8 cellular contexts compared by ENCODE assay signal in the genomic region with DNA sequence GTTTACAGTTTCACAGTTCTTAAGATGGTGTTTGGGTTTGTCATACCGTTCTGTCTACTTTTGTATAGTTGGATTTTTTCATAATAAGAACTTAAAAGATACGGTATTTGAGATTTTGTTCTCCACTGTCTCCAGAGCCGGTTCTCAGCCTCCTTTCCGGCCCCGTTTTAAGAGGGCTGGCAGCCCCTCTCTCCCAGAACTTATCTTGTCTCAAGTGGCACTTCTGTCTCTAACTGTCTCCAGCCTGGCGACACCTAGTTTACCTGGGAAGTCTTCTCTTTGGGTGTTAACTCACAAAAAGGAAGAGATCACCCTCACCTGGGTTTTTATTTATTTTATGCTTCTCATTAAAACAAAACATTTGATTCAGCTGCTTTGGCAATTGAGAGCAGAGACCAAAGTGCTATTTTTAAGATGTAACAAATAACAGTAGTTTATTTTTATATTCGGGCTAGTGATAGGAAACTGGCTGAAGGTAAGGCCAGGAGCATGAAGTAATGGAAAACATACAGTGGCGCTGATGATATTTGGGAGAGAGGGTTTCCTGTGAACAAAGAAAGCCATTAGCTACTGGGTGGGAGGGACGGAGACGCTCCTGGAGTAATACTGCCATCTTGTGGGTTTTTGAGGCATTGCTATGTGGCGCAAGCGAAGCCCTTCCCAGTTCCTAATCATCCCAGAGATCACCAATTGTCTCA. TPM values are rescaled to one million over a fixed set of nuclear protein-coding genes. Genes with fewer than 3 reads are reported as not detected.
DNase-seq lines count a peak whose midpoint lies in the region; ATAC-seq and TF ChIP-seq lines count a peak whose summit lies in the region.

No MANE protein-coding gene starts in this region.

- CTCF ChIA-PET in Calu3 (lab: Charles Lee) = interaction anchor here (0.5 to 1.0 kb wide), 4 partner anchors 77 to 1714 kb away, joined by 3 to 4 read pairs (median 4); partner anchors contain the start of genes RPS6 and RRAGA

- H3K4me3 ChIP-seq in HL-60 (replicated peaks; ENCODE audit: insufficient read depth, low read length) (no peak overlapping the region), epithelial cell of esophagus (ENCODE audit: low read length) (no peak overlapping the region), mucosa of rectum (ENCODE audit: low read length in 2 of 2) (peak overlapping the region in 1 of 2 donors; percentile 47)

- H3K4me3 Mint-ChIP-seq in Calu3 (ENCODE audit: low read depth, unreplicated experiment) = peak overlapping the region; percentile 55

- no peaks in the 10 kb centered on the region for H3K36me3 Mint-ChIP-seq in Calu3 (ENCODE audit: insufficient read depth, unreplicated experiment)

- H3K4me1 ChIP-seq in mucosa of rectum (ENCODE audit: control insufficient read depth in 2 of 2, insufficient read depth in 2 of 2, low read length in 2 of 2) = peaks cover 0 to 4% of the 10 kb centered on the region in 2 donors

- BruUV-seq in Calu3 (replicated peaks; lab: Mats Ljungman, UMichigan) = no TSS peak

- H3K36me3 ChIP-seq in mucosa of rectum (ENCODE audit: control insufficient read depth in 2 of 2, insufficient read depth in 2 of 2, low read length in 2 of 2) = no peaks in the 10 kb centered on the region

- H3K4me1 Mint-ChIP-seq in Calu3 (ENCODE audit: low read depth, unreplicated experiment) = no peaks in the 10 kb centered on the region

- TF ChIP-seq CTCF in Calu3 (IDR thresholded peaks at IDR 0.05; ENCODE audit: unreplicated experiment) = peak; percentile 84
- TF ChIP-seq CTCF in HL-60 (IDR thresholded peaks at IDR 0.05; ENCODE audit: insufficient read depth, low read length) = peak; percentile 91
- peak; percentile 97 for TF ChIP-seq CTCF in epithelial cell of esophagus (IDR thresholded peaks at IDR 0.05; ENCODE audit: insufficient read depth, low read depth, low read length, missing control alignments)

- no peaks in the 10 kb centered on the region for H3K9me3 Mint-ChIP-seq in Calu3 (ENCODE audit: low read depth, unreplicated experiment)

- peak; percentile 88 for ATAC-seq in GM19463 (IDR thresholded peaks at IDR 0.05; ENCODE audit: unreplicated experiment)

- intact Hi-C loops in Calu3 (cut with micrococcal nuclease; ENCODE audit: unreplicated experiment) = loop anchor here (2.0 to 10.0 kb wide), 3 partner anchors 78 to 412 kb away; partner anchors contain the start of gene RRAGA

- H3K27ac ChIP-seq in HL-60 (replicated peaks) (no peak overlapping the region), mucosa of rectum (ENCODE audit: low read depth in 2 of 2, low read length in 2 of 2) (no peak overlapping the region)

- no peaks in the 10 kb centered on the region for H3K27me3 Mint-ChIP-seq in Calu3 (ENCODE audit: unreplicated experiment)

- H3K27me3 ChIP-seq in HL-60 (ENCODE audit: insufficient read depth, poor library complexity, severe bottlenecking) (no peaks in the 10 kb centered on the region), mucosa of rectum (ENCODE audit: control insufficient read depth in 2 of 2, insufficient read depth in 2 of 2, low read length in 2 of 2) (no peaks in the 10 kb centered on the region)

- H3K9ac ChIP-seq in mucosa of rectum (ENCODE audit: low read depth in 1 of 2, low read length in 2 of 2) = peak overlapping the region; percentile 7 to 55

- DNase-seq in Calu3 = peak; percentile 65
- peak; percentile 5 to 44 for DNase-seq in HL-60 (ENCODE audit: low read depth in 1 of 2, low spot score in 1 of 2)
- DNase-seq in NCI-H82 treated with DMSO at 0.1 percent for 48 hours (lab: John Stamatoyannopoulos, UW; ENCODE audit: unreplicated experiment) = peak; percentile 42
- peak; percentile 17 to 41 (median 21) for DNase-seq in activated CD8-positive, alpha-beta memory T cell treated with anti-CD3 and anti-CD28 coated beads for 48 hours (ENCODE audit: low read depth in 2 of 3, low spot score in 2 of 3)
- DNase-seq in epithelial cell of esophagus (ENCODE audit: low read depth) = peak; percentile 76
- peak; percentile 19 to 20 for DNase-seq in stimulated activated CD8-positive, alpha-beta memory T cell treated with anti-CD3 and anti-CD28 coated beads, Interleukin-7, amount 100 ng/mL, for 48 hours (ENCODE audit: extremely low read depth in 1 of 2, low read depth in 1 of 2)

- H3K27ac Mint-ChIP-seq in Calu3 (ENCODE audit: unreplicated experiment) = no peak overlapping the region

- H3K9me3 ChIP-seq in mucosa of rectum (ENCODE audit: control insufficient read depth in 2 of 2, low read length in 2 of 2) = no peaks in the 10 kb centered on the region

RNA-seq across cellular contexts. Expression of gene ACER2, which starts 48.3 kb away (rescaled TPM):
- 7.6 and 10.0 TPM in 2 replicates for total RNA-seq in Calu3 (2022)

Comparison
In these comparisons a context has a peak if more than half of its experiments do, and no peak if none do; other contexts are left out.
1. DNase-seq: peak in every context shown above with its lines; median percentile 76 in epithelial cell of esophagus; 65 in Calu3; 42 in NCI-H82 treated with DMSO at 0.1 percent for 48 hours; 24 in HL-60; 21 in activated CD8-positive, alpha-beta memory T cell treated with anti-CD3 and anti-CD28 coated beads for 48 hours; 20 in stimulated activated CD8-positive, alpha-beta memory T cell treated with anti-CD3 and anti-CD28 coated beads, Interleukin-7, amount 100 ng/mL, for 48 hours.